21 cellular contexts compared by ENCODE assay signal in genomic region chr1:51966559-51966958, GRCh38. TPM values are rescaled to one million over a fixed set of nuclear protein-coding genes. Genes with fewer than 3 reads are reported as not detected.
"Had no signal": no experiment of that assay in that cellular context is flagged by ENCODE, and none has a peak within 500 bp of the region (broad histone marks: within the 10 kb centered on the region; RNA-seq: fewer than 3 reads in every experiment).

No MANE protein-coding gene starts in this region.

- H3K36me3 ChIP-seq: esophagus squamous epithelium, left ventricle myocardium inferior, neutrophil, tibial artery had no signal

- H3K9me3 ChIP-seq: esophagus squamous epithelium, left ventricle myocardium inferior, mucosa of descending colon, neutrophil, tibial artery had no signal

- H3K4me3 ChIP-seq: esophagus squamous epithelium, left ventricle myocardium inferior, mucosa of descending colon, tibial artery had no signal

- ATAC-seq: activated CD4-positive, alpha-beta T cell treated with anti-CD3 and anti-CD28 coated beads for 36 hours; mucosa of descending colon; naive thymus-derived CD8-positive, alpha-beta T cell had no signal

- H3K27ac ChIP-seq: esophagus squamous epithelium, left ventricle myocardium inferior, neutrophil, tibial artery had no signal

- DNase-seq: activated CD4-positive, alpha-beta memory T cell treated with anti-CD3 and anti-CD28 coated beads for 36 hours; activated CD4-positive, alpha-beta T cell treated with anti-CD3 and anti-CD28 coated beads for 36 hours; activated gamma-delta T cell; activated T-cell treated with anti-CD3 and anti-CD28 coated beads, Interleukin-2, amount 50 U/mL, for 24 hours; amniotic stem cell; cortex of kidney; effector CD4-positive, alpha-beta T cell; esophagus squamous epithelium; foreskin fibroblast; hypothalamus; kidney; left ventricle myocardium inferior; mucosa of descending colon; naive thymus-derived CD8-positive, alpha-beta T cell; retina; stimulated activated CD4-positive, alpha-beta T cell treated with anti-CD3 and anti-CD28 coated beads, Interleukin-12 subunit alpha, Interleukin-12 subunit beta, amount 100 ng/mL, for 4 hours; stimulated activated CD4-positive, alpha-beta T cell treated with anti-CD3 and anti-CD28 coated beads, Interleukin-2, amount 100 ng/mL, for 48 hours; stimulated activated naive CD4-positive, alpha-beta T cell; T-helper 9 cell; tibial artery had no signal

- H3K4me1 ChIP-seq: esophagus squamous epithelium, left ventricle myocardium inferior, tibial artery had no signal

RNA-seq across cellular contexts. Expression of gene RAB3B, which starts 23.9 kb away (rescaled TPM):
- total RNA-seq: left ventricle myocardium inferior had no signal
